Comparison of ENCODE assay signal across 12 cellular contexts in genomic region chr2:96108578-96109561, GRCh38. TPM values are rescaled to one million over a fixed set of nuclear protein-coding genes. Genes with fewer than 3 reads are reported as not detected.
A peak's percentile ranks its signal among the peaks of the same experiment; 100 is the strongest.
DNase-seq lines count a peak whose midpoint lies in the region; ATAC-seq and TF ChIP-seq lines count a peak whose summit lies in the region.
"Had no signal": no experiment of that assay in that cellular context is flagged by ENCODE, and none has a peak within 500 bp of the region (broad histone marks: within the 10 kb centered on the region; RNA-seq: fewer than 3 reads in every experiment).

No MANE protein-coding gene starts in this region.

- H3K9me3 Mint-ChIP-seq in activated naive CD4-positive, alpha-beta T cell treated with anti-CD3 and anti-CD28 coated beads for 36 hours: peaks cover 12% of the 10 kb centered on the region
- H3K9me3 Mint-ChIP-seq in activated naive CD4-positive, alpha-beta T cell treated with anti-CD3 and anti-CD28 coated beads, Interleukin-2, amount 50 U/mL, for 72 hours: peaks cover 8 to 18% of the 10 kb centered on the region in 2 donors

- H3K27me3 ChIP-seq in esophagus muscularis mucosa (peaks cover 0 to 17% (median 0%) of the 10 kb centered on the region in 4 donors), lower lobe of right lung (ENCODE audit: low read depth) (peaks cover 6% of the 10 kb centered on the region), uterus (no peaks in the 10 kb centered on the region)

- peaks cover 2% of the 10 kb centered on the region for H3K36me3 Mint-ChIP-seq in activated naive CD4-positive, alpha-beta T cell treated with anti-CD3 and anti-CD28 coated beads for 36 hours (ENCODE audit: low read depth)
- peaks cover 9 to 11% of the 10 kb centered on the region in 2 donors for H3K36me3 Mint-ChIP-seq in activated naive CD4-positive, alpha-beta T cell treated with anti-CD3 and anti-CD28 coated beads, Interleukin-2, amount 50 U/mL, for 72 hours

- H3K4me3 Mint-ChIP-seq in activated naive CD4-positive, alpha-beta T cell treated with anti-CD3 and anti-CD28 coated beads for 36 hours: no peak overlapping the region
- H3K4me3 Mint-ChIP-seq: activated T-helper 1 cell treated with anti-CD3 and anti-CD28 coated beads, Interleukin-12 subunit alpha, Interleukin-12 subunit beta, Interleukin-2, Interleukin-4 antibody, amounts not matched to agents 30 ng/mL and 10 ng/mL and 1 ng/mL, durations not matched to agents 14 hours and 24 hours and 36 hours; central memory CD8-positive, alpha-beta T cell had no signal

- WGBS in esophagus muscularis mucosa: 46% methylated on average over 18 of the region's 19 CpGs

- H3K27ac Mint-ChIP-seq in activated naive CD4-positive, alpha-beta T cell treated with anti-CD3 and anti-CD28 coated beads for 36 hours: no peak overlapping the region
- peak overlapping the region in 1 of 2 donors; percentile 22 for H3K27ac Mint-ChIP-seq in activated naive CD4-positive, alpha-beta T cell treated with anti-CD3 and anti-CD28 coated beads, Interleukin-2, amount 50 U/mL, for 72 hours
- H3K27ac Mint-ChIP-seq: activated T-helper 1 cell treated with anti-CD3 and anti-CD28 coated beads, Interleukin-12 subunit alpha, Interleukin-12 subunit beta, Interleukin-2, Interleukin-4 antibody, amounts not matched to agents 30 ng/mL and 10 ng/mL and 1 ng/mL, durations not matched to agents 14 hours and 24 hours and 36 hours had no signal

- TF ChIP-seq POLR2A in esophagus muscularis mucosa (IDR thresholded peaks at IDR 0.05; ENCODE audit: low read depth): no peak
- no peak for TF ChIP-seq POLR2A in uterus (IDR thresholded peaks at IDR 0.05)

- intact Hi-C loops in activated naive CD4-positive, alpha-beta T cell treated with anti-CD3 and anti-CD28 coated beads for 36 hours (cut with micrococcal nuclease): no loop called here
- intact Hi-C loops in esophagus muscularis mucosa (cut with DNase I): no loop called here
- intact Hi-C loops in lower lobe of right lung (cut with DNase I): no loop called here
- intact Hi-C loops in uterus (cut with DNase I; ENCODE audit: low total_unique reads): no loop called here

- ATAC-seq in activated naive CD4-positive, alpha-beta T cell treated with anti-CD3 and anti-CD28 coated beads, Interleukin-2, amount 50 U/mL, for 72 hours: no peak
- no peak for ATAC-seq in lower lobe of right lung
- no peak for ATAC-seq in HG03135 (IDR thresholded peaks at IDR 0.05; ENCODE audit: unreplicated experiment)
- no peak for ATAC-seq in HG03521 (IDR thresholded peaks at IDR 0.05; ENCODE audit: unreplicated experiment)

- H3K4me1 Mint-ChIP-seq in activated naive CD4-positive, alpha-beta T cell treated with anti-CD3 and anti-CD28 coated beads for 36 hours (ENCODE audit: low read depth): no peaks in the 10 kb centered on the region
- H3K4me1 Mint-ChIP-seq: central memory CD8-positive, alpha-beta T cell had no signal

- no peaks in the 10 kb centered on the region for H3K36me3 ChIP-seq in esophagus muscularis mucosa
- no peaks in the 10 kb centered on the region for H3K36me3 ChIP-seq in lower lobe of right lung
- H3K36me3 ChIP-seq in uterus: no peaks in the 10 kb centered on the region

- H3K27me3 Mint-ChIP-seq in activated naive CD4-positive, alpha-beta T cell treated with anti-CD3 and anti-CD28 coated beads for 36 hours (ENCODE audit: low read depth): no peaks in the 10 kb centered on the region
- H3K27me3 Mint-ChIP-seq: central memory CD8-positive, alpha-beta T cell had no signal

- CTCF ChIA-PET in activated naive CD4-positive, alpha-beta T cell treated with anti-CD3 and anti-CD28 coated beads for 36 hours (lab: Charles Lee): interaction anchor here (1.1 kb wide), 1 partner anchor 8 kb away, joined by 6 read pairs; no protein-coding TSS in a partner anchor

- peak overlapping the region; percentile 23 to 57 (median 46) for H3K27ac ChIP-seq in esophagus muscularis mucosa (replicated peaks in 1 of 4)
- H3K27ac ChIP-seq in lower lobe of right lung: no peak overlapping the region
- peak overlapping the region; percentile 41 to 52 for H3K27ac ChIP-seq in uterus

- peak; percentile 3 for DNase-seq in activated naive CD4-positive, alpha-beta T cell treated with anti-CD3 and anti-CD28 coated beads for 36 hours
- no peak for DNase-seq in activated naive CD4-positive, alpha-beta T cell treated with anti-CD3 and anti-CD28 coated beads, Interleukin-2, amount 50 U/mL, for 72 hours (ENCODE audit: low spot score in 2 of 2)
- no peak for DNase-seq in esophagus muscularis mucosa (ENCODE audit: extremely low spot score)
- peak; percentile 41 for DNase-seq in lower lobe of right lung
- no peak for DNase-seq in uterus
- no peak for DNase-seq in NCI-H2107 treated with DMSO at 0.1 percent for 48 hours (lab: John Stamatoyannopoulos, UW; ENCODE audit: unreplicated experiment)
- DNase-seq: NCI-H2171 treated with DMSO at 0.1 percent for 48 hours, RPMI8226 had no signal

- H3K4me1 ChIP-seq in esophagus muscularis mucosa (peaks cover 20 to 27% (median 23%) of the 10 kb centered on the region in 4 donors), lower lobe of right lung (no peaks in the 10 kb centered on the region), uterus (no peaks in the 10 kb centered on the region)

- no peak for TF ChIP-seq EP300 in esophagus muscularis mucosa (IDR thresholded peaks at IDR 0.05)

- H3K9me3 ChIP-seq in esophagus muscularis mucosa (peaks cover 0 to 15% (median 10%) of the 10 kb centered on the region in 4 donors), lower lobe of right lung (peaks cover 9% of the 10 kb centered on the region), uterus (peaks cover 0 to 4% of the 10 kb centered on the region in 2 donors)

- no peak for TF ChIP-seq CTCF in esophagus muscularis mucosa (IDR thresholded peaks at IDR 0.05)
- TF ChIP-seq CTCF in lower lobe of right lung (IDR thresholded peaks at IDR 0.05): no peak
- TF ChIP-seq CTCF in uterus (IDR thresholded peaks at IDR 0.05): no peak

- peak overlapping the region in 2 of 4 donors; percentile 8 to 16 for H3K4me3 ChIP-seq in esophagus muscularis mucosa
- H3K4me3 ChIP-seq in lower lobe of right lung: no peak overlapping the region
- no peak overlapping the region for H3K4me3 ChIP-seq in uterus

RNA-seq across cellular contexts. Expression of gene ADRA2B, which starts 7.5 kb away (rescaled TPM):
- total RNA-seq in activated naive CD4-positive, alpha-beta T cell treated with anti-CD3 and anti-CD28 coated beads for 36 hours: under 1 TPM; 0.52 TPM
- under 1 TPM; 0.47 to 0.61 TPM for total RNA-seq in activated naive CD4-positive, alpha-beta T cell treated with anti-CD3 and anti-CD28 coated beads, Interleukin-2, amount 50 U/mL, for 72 hours
- total RNA-seq in esophagus muscularis mucosa (1 to 10 TPM; 2.1 to 6.0 (median 4.0) TPM), lower lobe of right lung (0.32 TPM), uterus (1 to 10 TPM in 2 of 4 donors, under 1 TPM in 1, not detected in 1; 0.51 to 5.4 (median 2.6) TPM)

RNA-seq across cellular contexts. Expression of gene ASTL, which starts 29.4 kb away (rescaled TPM):
- total RNA-seq in activated naive CD4-positive, alpha-beta T cell treated with anti-CD3 and anti-CD28 coated beads for 36 hours: 1 to 10 TPM; 2.5 to 2.6 TPM
- 1 to 10 TPM in 1 of 2 donors, under 1 TPM in 1; 0.82 to 3.4 TPM for total RNA-seq in activated naive CD4-positive, alpha-beta T cell treated with anti-CD3 and anti-CD28 coated beads, Interleukin-2, amount 50 U/mL, for 72 hours
- total RNA-seq in esophagus muscularis mucosa: not detected
- not detected for total RNA-seq in lower lobe of right lung
- total RNA-seq in uterus: not detected

RNA-seq across cellular contexts. Expression of gene DUSP2, which starts 36.4 kb away (rescaled TPM):
- 100 to 1,000 TPM; 429 to 463 TPM for total RNA-seq in activated naive CD4-positive, alpha-beta T cell treated with anti-CD3 and anti-CD28 coated beads for 36 hours
- total RNA-seq in activated naive CD4-positive, alpha-beta T cell treated with anti-CD3 and anti-CD28 coated beads, Interleukin-2, amount 50 U/mL, for 72 hours: 100 to 1,000 TPM; 202 to 218 TPM
- total RNA-seq in esophagus muscularis mucosa (1 to 10 TPM; 1.1 to 5.5 (median 1.7) TPM), lower lobe of right lung (5.5 TPM), uterus (10 to 100 TPM in 1 of 4 donors, 1 to 10 TPM in 3; 2.4 to 33.3 (median 6.2) TPM)

Comparison
In these comparisons a context has a peak if more than half of its experiments do, and no peak if none do; other contexts are left out.
1. DNase-seq: peak in activated naive CD4-positive, alpha-beta T cell treated with anti-CD3 and anti-CD28 coated beads for 36 hours (single experiment) and lower lobe of right lung (single experiment); none in activated naive CD4-positive, alpha-beta T cell treated with anti-CD3 and anti-CD28 coated beads, Interleukin-2, amount 50 U/mL, for 72 hours (0 of 2), esophagus muscularis mucosa (single experiment), uterus (0 of 2) and NCI-H2107 treated with DMSO at 0.1 percent for 48 hours (single experiment).
2. RNA of gene DUSP2, which starts 36.4 kb away (total RNA-seq): 429 to 463 TPM in activated naive CD4-positive, alpha-beta T cell treated with anti-CD3 and anti-CD28 coated beads for 36 hours and 202 to 218 TPM in activated naive CD4-positive, alpha-beta T cell treated with anti-CD3 and anti-CD28 coated beads, Interleukin-2, amount 50 U/mL, for 72 hours; 2.4 to 33.3 TPM in uterus, 5.5 TPM in lower lobe of right lung (single experiment) and 1.1 to 5.5 TPM in esophagus muscularis mucosa; every median in the first group is over 4 times any median in the second.